36 cellular contexts compared by ENCODE assay signal in genomic region chr13:88565566-88565965, GRCh38.
"Had no signal": no experiment of that assay in that cellular context is flagged by ENCODE, and none has a peak within 500 bp of the region (broad histone marks: within the 10 kb centered on the region; RNA-seq: fewer than 3 reads in every experiment).

No MANE protein-coding gene starts in this region.

- H3K36me3 ChIP-seq: adrenal gland, ascending aorta, brain microvascular endothelial cell, breast epithelium, cardiac muscle cell had no signal

- H3K36me3 Mint-ChIP-seq: activated naive CD4-positive, alpha-beta T cell treated with anti-CD3 and anti-CD28 coated beads, Interleukin-2, amount 10 ng/mL, durations not matched to agents 7 days and 5 days; activated naive CD4-positive, alpha-beta T cell treated with anti-CD3 and anti-CD28 coated beads, Interleukin-2, amount 50 U/mL, for 24 hours; activated naive CD4-positive, alpha-beta T cell treated with anti-CD3 and anti-CD28 coated beads, Interleukin-2, amount 50 U/mL, for 72 hours; activated naive CD8-positive, alpha-beta T cell; activated naive CD8-positive, alpha-beta T cell treated with anti-CD3 and anti-CD28 coated beads for 36 hours; activated naive CD8-positive, alpha-beta T cell treated with anti-CD3 and anti-CD28 coated beads, Interleukin-2, amount 10 ng/mL, durations not matched to agents 7 days and 5 days; brain had no signal

- H3K27me3 ChIP-seq: adrenal gland, ascending aorta, body of pancreas, brain microvascular endothelial cell, breast epithelium, cardiac muscle cell had no signal

- H3K27ac Mint-ChIP-seq: activated naive CD4-positive, alpha-beta T cell treated with anti-CD3 and anti-CD28 coated beads for 36 hours; activated naive CD4-positive, alpha-beta T cell treated with anti-CD3 and anti-CD28 coated beads, Interleukin-2, amount 10 ng/mL, durations not matched to agents 7 days and 5 days; activated naive CD4-positive, alpha-beta T cell treated with anti-CD3 and anti-CD28 coated beads, Interleukin-2, amount 50 U/mL, for 24 hours; activated naive CD4-positive, alpha-beta T cell treated with anti-CD3 and anti-CD28 coated beads, Interleukin-2, amount 50 U/mL, for 72 hours; activated naive CD8-positive, alpha-beta T cell; activated naive CD8-positive, alpha-beta T cell treated with anti-CD3 and anti-CD28 coated beads for 36 hours; activated naive CD8-positive, alpha-beta T cell treated with anti-CD3 and anti-CD28 coated beads, Interleukin-2, amount 10 ng/mL, durations not matched to agents 7 days and 5 days; activated naive CD8-positive, alpha-beta T cell treated with anti-CD3 and anti-CD28 coated beads, Interleukin-2, amount 50 U/mL, for 24 hours; activated T-cell treated with anti-CD3 and anti-CD28 coated beads, Interleukin-2, amount 50 U/mL, for 24 hours; activated T-cell treated with anti-CD3 and anti-CD28 coated beads, Interleukin-2, amount 50 U/mL, for 72 hours; activated T-helper 1 cell treated with anti-CD3 and anti-CD28 coated beads, Interleukin-12 subunit alpha, Interleukin-12 subunit beta, Interleukin-2, Interleukin-4 antibody, amounts not matched to agents 30 ng/mL and 10 ng/mL and 1 ng/mL, durations not matched to agents 14 hours and 24 hours and 36 hours; activated T-helper 2 cell treated with anti-CD3 and anti-CD28 coated beads, Interferon-gamma antibody, Interleukin-2, Interleukin-4, amounts not matched to agents 10 μg/mL and 5 μg/mL and 100 μg/mL, durations not matched to agents 14 hours and 24 hours and 36 hours; brain had no signal

- H3K27ac ChIP-seq: adrenal gland, ascending aorta, body of pancreas, brain microvascular endothelial cell, breast epithelium, cardiac muscle cell had no signal

- ATAC-seq: activated naive CD4-positive, alpha-beta T cell treated with anti-CD3 and anti-CD28 coated beads, Interleukin-2, amount 50 U/mL, for 72 hours; activated naive CD8-positive, alpha-beta T cell treated with anti-CD3 and anti-CD28 coated beads, Interleukin-2, amount 50 U/mL, for 24 hours; activated T-cell treated with anti-CD3 and anti-CD28 coated beads, Interleukin-2, amount 50 U/mL, for 4 hours; activated T-cell treated with anti-CD3 and anti-CD28 coated beads, Interleukin-2, amount 50 U/mL, for 72 hours; body of pancreas had no signal

- H3K4me3 ChIP-seq: adrenal gland, ascending aorta, body of pancreas, breast epithelium, cardiac muscle cell had no signal

- H3K4me1 ChIP-seq: adrenal gland, ascending aorta, body of pancreas, breast epithelium had no signal

- H3K27me3 Mint-ChIP-seq: activated naive CD4-positive, alpha-beta T cell treated with anti-CD3 and anti-CD28 coated beads, Interleukin-2, amount 10 ng/mL, durations not matched to agents 7 days and 5 days; activated naive CD4-positive, alpha-beta T cell treated with anti-CD3 and anti-CD28 coated beads, Interleukin-2, amount 50 U/mL, for 24 hours; activated naive CD8-positive, alpha-beta T cell; activated naive CD8-positive, alpha-beta T cell treated with anti-CD3 and anti-CD28 coated beads for 36 hours; activated naive CD8-positive, alpha-beta T cell treated with anti-CD3 and anti-CD28 coated beads, Interleukin-2, amount 10 ng/mL, durations not matched to agents 7 days and 5 days; activated naive CD8-positive, alpha-beta T cell treated with anti-CD3 and anti-CD28 coated beads, Interleukin-2, amount 50 U/mL, for 24 hours; activated T-cell treated with anti-CD3 and anti-CD28 coated beads, Interleukin-2, amount 50 U/mL, for 24 hours; brain; central memory CD8-positive, alpha-beta T cell had no signal

- H3K4me1 Mint-ChIP-seq: activated naive CD4-positive, alpha-beta T cell treated with anti-CD3 and anti-CD28 coated beads, Interleukin-2, amount 10 ng/mL, durations not matched to agents 7 days and 5 days; activated naive CD4-positive, alpha-beta T cell treated with anti-CD3 and anti-CD28 coated beads, Interleukin-2, amount 50 U/mL, for 24 hours; activated naive CD8-positive, alpha-beta T cell treated with anti-CD3 and anti-CD28 coated beads, Interleukin-2, amount 10 ng/mL, durations not matched to agents 7 days and 5 days; activated naive CD8-positive, alpha-beta T cell treated with anti-CD3 and anti-CD28 coated beads, Interleukin-2, amount 50 U/mL, for 24 hours; brain; central memory CD8-positive, alpha-beta T cell had no signal

- H3K9me3 ChIP-seq: adrenal gland, ascending aorta, body of pancreas, breast epithelium had no signal

- H3K9me3 Mint-ChIP-seq: activated naive CD8-positive, alpha-beta T cell treated with anti-CD3 and anti-CD28 coated beads for 36 hours; brain had no signal

- H3K4me3 Mint-ChIP-seq: activated naive CD4-positive, alpha-beta T cell treated with anti-CD3 and anti-CD28 coated beads for 36 hours; activated naive CD4-positive, alpha-beta T cell treated with anti-CD3 and anti-CD28 coated beads, Interleukin-2, amount 10 ng/mL, durations not matched to agents 7 days and 5 days; activated naive CD4-positive, alpha-beta T cell treated with anti-CD3 and anti-CD28 coated beads, Interleukin-2, amount 50 U/mL, for 24 hours; activated naive CD8-positive, alpha-beta T cell; activated naive CD8-positive, alpha-beta T cell treated with anti-CD3 and anti-CD28 coated beads for 36 hours; activated naive CD8-positive, alpha-beta T cell treated with anti-CD3 and anti-CD28 coated beads, Interleukin-2, amount 10 ng/mL, durations not matched to agents 7 days and 5 days; activated naive CD8-positive, alpha-beta T cell treated with anti-CD3 and anti-CD28 coated beads, Interleukin-2, amount 50 U/mL, for 24 hours; activated T-cell treated with anti-CD3 and anti-CD28 coated beads, Interleukin-2, amount 50 U/mL, for 24 hours; activated T-cell treated with anti-CD3 and anti-CD28 coated beads, Interleukin-2, amount 50 U/mL, for 4 hours; activated T-cell treated with anti-CD3 and anti-CD28 coated beads, Interleukin-2, amount 50 U/mL, for 72 hours; activated T-helper 1 cell treated with anti-CD3 and anti-CD28 coated beads, Interleukin-12 subunit alpha, Interleukin-12 subunit beta, Interleukin-2, Interleukin-4 antibody, amounts not matched to agents 30 ng/mL and 10 ng/mL and 1 ng/mL, durations not matched to agents 14 hours and 24 hours and 36 hours; brain; central memory CD8-positive, alpha-beta T cell had no signal

- DNase-seq: activated effector memory CD4-positive, alpha-beta T cell treated with anti-CD3 and anti-CD28 coated beads, Interleukin-2, amount 50 U/mL, for 16 hours; activated effector memory CD4-positive, alpha-beta T cell treated with Interleukin-2 at 50 U/mL for 16 hours; activated gamma-delta T cell; activated gamma-delta T cell treated with Interleukin-2 at 50 U/mL for 16 hours; activated naive CD4-positive, alpha-beta T cell; activated naive CD4-positive, alpha-beta T cell treated with anti-CD3 and anti-CD28 coated beads for 36 hours; activated naive CD4-positive, alpha-beta T cell treated with anti-CD3 and anti-CD28 coated beads, Interleukin-2, amount 10 ng/mL, durations not matched to agents 7 days and 5 days; activated naive CD4-positive, alpha-beta T cell treated with anti-CD3 and anti-CD28 coated beads, Interleukin-2, amount 50 U/mL, for 16 hours; activated naive CD4-positive, alpha-beta T cell treated with Interleukin-2 at 50 U/mL for 16 hours; activated naive CD8-positive, alpha-beta T cell treated with anti-CD3 and anti-CD28 coated beads for 36 hours; activated naive CD8-positive, alpha-beta T cell treated with anti-CD3 and anti-CD28 coated beads, Interleukin-2, amount 10 ng/mL, durations not matched to agents 7 days and 5 days; activated naive CD8-positive, alpha-beta T cell treated with anti-CD3 and anti-CD28 coated beads, Interleukin-2, amount 50 U/mL, for 24 hours; activated T-cell treated with anti-CD3 and anti-CD28 coated beads, Interleukin-2, amount 50 U/mL, for 24 hours; activated T-cell treated with anti-CD3 and anti-CD28 coated beads, Interleukin-2, amount 50 U/mL, for 4 hours; activated T-cell treated with anti-CD3 and anti-CD28 coated beads, Interleukin-2, amount 50 U/mL, for 48 hours; activated T-cell treated with anti-CD3 and anti-CD28 coated beads, Interleukin-2, amount 50 U/mL, for 72 hours; adrenal gland; amniotic stem cell; amygdala; anterior cingulate cortex; aorta; body of pancreas; brain microvascular endothelial cell; caudate nucleus; central memory CD4-positive, alpha-beta T cell; cerebellar nuclear complex had no signal
